In the genomic region with DNA sequence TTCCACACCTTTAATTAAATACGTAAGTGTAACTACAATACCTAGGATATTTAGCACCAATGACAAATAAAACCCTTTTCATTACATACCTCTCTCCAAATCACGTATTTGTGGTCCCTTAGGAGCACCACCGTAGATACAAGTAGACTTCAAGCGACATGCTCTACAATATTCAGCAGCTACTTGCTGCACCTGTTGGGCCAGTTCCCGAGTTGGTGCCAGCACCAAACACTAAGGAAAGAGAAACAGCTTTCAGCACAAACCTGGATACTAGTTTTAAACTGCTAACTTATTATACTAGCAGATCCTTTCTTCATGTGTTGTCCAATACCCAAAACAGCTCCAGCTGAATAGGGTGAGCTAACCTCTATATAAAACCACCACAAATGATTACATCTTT, we compare ENCODE assay signal across 7 cellular contexts. TPM values are rescaled to one million over a fixed set of nuclear protein-coding genes. Genes with fewer than 3 reads are reported as not detected.
A peak's percentile ranks its signal among the peaks of the same experiment; 100 is the strongest.
DNase-seq lines count a peak whose midpoint lies in the region; TF ChIP-seq lines count a peak whose summit lies in the region.
"Had no signal": no experiment of that assay in that cellular context is flagged by ENCODE, and none has a peak within 500 bp of the region (broad histone marks: within the 10 kb centered on the region; RNA-seq: fewer than 3 reads in every experiment).

No MANE protein-coding gene starts in this region.

- POLR2A ChIA-PET in OCI-LY7 (lab: Charles Lee) = interaction anchor here (0.6 kb wide), 1 partner anchor 29 kb away, joined by 4 read pairs; no protein-coding TSS in a partner anchor

- DNase-seq in OCI-LY7 (ENCODE audit: low spot score) (no peak), foreskin fibroblast (no peak), foreskin melanocyte (no peak), NCI-H2227 treated with DMSO at 0.1 percent for 48 hours (lab: John Stamatoyannopoulos, UW) (no peak), AG08395 (ENCODE audit: low spot score) (no peak)

- H3K4me2 ChIP-seq in OCI-LY7 (ENCODE audit: low read length) = peak overlapping the region; percentile 96; the same call in 1 of the 2 replicates

- intact Hi-C loops in OCI-LY7 (cut with micrococcal nuclease; ENCODE audit: unreplicated experiment) = no loop called here

- H3K36me3 ChIP-seq in OCI-LY7 (ENCODE audit: insufficient read depth, low read length) = peaks cover 83% of the 10 kb centered on the region

- peaks cover 91% of the 10 kb centered on the region for H3K79me2 ChIP-seq in OCI-LY7 (ENCODE audit: insufficient read depth, low read depth, low read length)

- H3K4me1 ChIP-seq in OCI-LY7 (ENCODE audit: insufficient read depth, low read length, poor library complexity, severe bottlenecking) = peaks cover 66% of the 10 kb centered on the region

- peaks cover 59% of the 10 kb centered on the region for H4K20me1 ChIP-seq in OCI-LY7 (ENCODE audit: insufficient read depth, low read length)

- H3K27ac ChIP-seq in 22Rv1 = peak overlapping the region; percentile 96
- H3K27ac ChIP-seq in OCI-LY7 (ENCODE audit: low read depth, low read length, poor library complexity, severe bottlenecking) = no peak overlapping the region

- H2AFZ ChIP-seq in OCI-LY7 (ENCODE audit: low read length) = no peak overlapping the region

- TF ChIP-seq CTCF in 22Rv1 (IDR thresholded peaks at IDR 0.05) = no peak
- no peak for TF ChIP-seq CTCF in OCI-LY7 (conservative IDR thresholded peaks at IDR 0.05; ENCODE audit: low read length)
- no peak for TF ChIP-seq CTCF in foreskin fibroblast (IDR thresholded peaks at IDR 0.05; ENCODE audit: low read depth, low read length)

- TSS peak; percentile 38 for BruUV-seq in OCI-LY7 (replicated peaks; lab: Mats Ljungman, UMichigan)

- no peak overlapping the region for H3K4me3 ChIP-seq in OCI-LY7 (ENCODE audit: low read depth, low read length, poor library complexity, severe bottlenecking)
- H3K4me3 ChIP-seq in foreskin fibroblast (ENCODE audit: low read depth in 1 of 2, low read length in 2 of 2) = peak overlapping the region; percentile 71 to 84
- H3K4me3 ChIP-seq: lung had no signal

- CTCF ChIA-PET in OCI-LY7 (lab: Charles Lee; ENCODE audit: unreplicated experiment) = interaction anchor here (0.6 kb wide), 1 partner anchor 422 kb away, joined by 3 read pairs; no protein-coding TSS in a partner anchor

- H3K9me3 ChIP-seq in OCI-LY7 (ENCODE audit: low read length) = no peaks in the 10 kb centered on the region

- H3K9me2 ChIP-seq in OCI-LY7 (ENCODE audit: insufficient read depth, low read length) = no peaks in the 10 kb centered on the region

RNA-seq across cellular contexts. Expression of gene DDX5, which starts 2.7 kb away (rescaled TPM):
- 362 and 461 TPM in 2 replicates for total RNA-seq in OCI-LY7 (2014; rRNA removed; shearing (Covaris generic))
- 815 and 857 TPM in 2 replicates for total RNA-seq in OCI-LY7 (2022)

RNA-seq across cellular contexts. Expression of gene CEP95, which starts 3.4 kb away (rescaled TPM):
- total RNA-seq in OCI-LY7 (2014; rRNA removed; shearing (Covaris generic)) = 62.7 and 87.9 TPM in 2 replicates
- 89.6 and 101 TPM in 2 replicates for total RNA-seq in OCI-LY7 (2022)

RNA-seq across cellular contexts. Expression of gene POLG2, which starts 6.5 kb away (rescaled TPM):
- 22.9 and 31.4 TPM in 2 replicates for total RNA-seq in OCI-LY7 (2014; rRNA removed; shearing (Covaris generic))
- 51.1 and 54.4 TPM in 2 replicates for total RNA-seq in OCI-LY7 (2022)

RNA-seq across cellular contexts. Expression of gene MILR1, which starts 54.4 kb away (rescaled TPM):
- total RNA-seq in OCI-LY7 (2014; rRNA removed; shearing (Covaris generic)) = 68.7 and 73.6 TPM in 2 replicates
- total RNA-seq in OCI-LY7 (2022) = 92.2 and 101 TPM in 2 replicates
